ENCODE assay signal across 13 cellular contexts in the genomic region with DNA sequence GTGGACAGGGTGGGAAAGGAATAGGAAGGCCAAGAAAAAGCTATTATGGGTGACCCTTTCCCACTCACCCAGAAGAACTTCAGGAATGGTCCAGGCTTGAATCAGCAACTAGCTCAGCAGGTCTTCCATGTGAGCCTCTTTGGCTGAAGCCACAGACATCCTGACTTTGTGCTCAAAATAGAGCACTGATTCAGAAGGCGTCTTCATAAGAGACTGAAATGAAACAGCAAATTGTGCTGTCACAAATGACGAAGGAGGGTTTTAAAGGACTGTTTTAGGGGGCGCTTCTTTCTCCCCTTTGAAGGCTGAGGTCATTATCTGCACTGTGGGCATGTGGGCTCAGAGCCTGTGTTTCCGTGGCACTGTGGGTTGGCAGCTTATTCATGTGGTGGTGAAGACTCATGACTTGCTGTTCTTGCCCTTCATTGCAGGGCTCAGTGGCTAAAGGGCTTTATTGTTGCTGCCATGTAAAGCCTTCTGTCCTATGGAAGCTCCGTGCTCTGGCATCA.
DNase-seq lines count a peak whose midpoint lies in the region; ATAC-seq and TF ChIP-seq lines count a peak whose summit lies in the region.
"Had no signal": no experiment of that assay in that cellular context is flagged by ENCODE, and none has a peak within 500 bp of the region (broad histone marks: within the 10 kb centered on the region; RNA-seq: fewer than 3 reads in every experiment).

No MANE protein-coding gene starts in this region.

- H3K27me3 Mint-ChIP-seq in WTC11 (ENCODE audit: low read depth), result no peaks in the 10 kb centered on the region; the same call in 1 of the 2 replicates

- H3K36me3 Mint-ChIP-seq in WTC11, result no peaks in the 10 kb centered on the region

- no peak overlapping the region for H3K4me3 ChIP-seq in fibroblast of mammary gland (ENCODE audit: control insufficient read depth, low read depth, low read length)
- no peak overlapping the region for H3K4me3 ChIP-seq in foreskin fibroblast (ENCODE audit: low read depth in 1 of 2, low read length in 2 of 2)
- H3K4me3 ChIP-seq: tibial nerve had no signal

- H3K27ac Mint-ChIP-seq in WTC11, result no peak overlapping the region

- no peak for ATAC-seq in WTC11

- CTCF ChIA-PET in WTC11 (lab: Charles Lee), result no interaction called here

- POLR2A ChIA-PET in WTC11 (lab: Charles Lee), result no interaction called here

- DNase-seq in Ammon's horn (ENCODE audit: low spot score), result peak; percentile 15
- peak; percentile 46 for DNase-seq in HT1080 (ENCODE audit: low read depth)
- peak; percentile 19 for DNase-seq in fibroblast of mammary gland (ENCODE audit: low read depth)
- DNase-seq in pons (ENCODE audit: low spot score), result peak; percentile 34
- no peak for DNase-seq in NCI-H187 (lab: John Stamatoyannopoulos, UW)
- no peak for DNase-seq in WTC11 (ENCODE audit: low spot score)
- DNase-seq in NCI-H187 treated with DMSO at 0.1 percent for 48 hours (lab: John Stamatoyannopoulos, UW), result no peak
- no peak for DNase-seq in foreskin fibroblast
- DNase-seq: activated CD4-positive, CD25-positive, alpha-beta regulatory T cell treated with anti-CD3 and anti-CD28 coated beads, Interleukin-2, amount 50 U/mL, for 72 hours; activated effector memory CD4-positive, alpha-beta T cell treated with anti-CD3 and anti-CD28 coated beads, Interleukin-2, amount 50 U/mL, for 16 hours; cerebellar nuclear complex; NCI-H1694 treated with DMSO at 0.1 percent for 48 hours had no signal

- H3K4me1 Mint-ChIP-seq in WTC11, result no peaks in the 10 kb centered on the region

- no peak overlapping the region for H3K4me3 Mint-ChIP-seq in WTC11

- H3K9me3 Mint-ChIP-seq in WTC11, result peaks cover 9% of the 10 kb centered on the region

- TF ChIP-seq CTCF in fibroblast of mammary gland (conservative IDR thresholded peaks at IDR 0.05; ENCODE audit: control insufficient read depth, insufficient read depth, low read depth, low read length) (no peak), WTC11 (IDR thresholded peaks at IDR 0.05) (no peak), foreskin fibroblast (IDR thresholded peaks at IDR 0.05; ENCODE audit: low read depth, low read length) (no peak)

TF ChIP-seq in WTC11, 78 proteins besides CTCF, POLR2A, EP300 and RAD21:
- TF ChIP-seq RELA (CRISPR knock-in tag; IDR thresholded peaks at IDR 0.05; ENCODE audit: borderline replicate concordance) (no peak), CDX4 (CRISPR knock-in tag; IDR thresholded peaks at IDR 0.05; ENCODE audit: borderline replicate concordance) (no peak), ZMAT4 (CRISPR knock-in tag; IDR thresholded peaks at IDR 0.05) (no peak), NFE2L1 (CRISPR knock-in tag; IDR thresholded peaks at IDR 0.05) (no peak), GABPB1 (CRISPR knock-in tag; IDR thresholded peaks at IDR 0.05) (no peak), HMGXB4 (CRISPR knock-in tag; IDR thresholded peaks at IDR 0.05) (no peak)
- TF ChIP-seq, protein P1, sequence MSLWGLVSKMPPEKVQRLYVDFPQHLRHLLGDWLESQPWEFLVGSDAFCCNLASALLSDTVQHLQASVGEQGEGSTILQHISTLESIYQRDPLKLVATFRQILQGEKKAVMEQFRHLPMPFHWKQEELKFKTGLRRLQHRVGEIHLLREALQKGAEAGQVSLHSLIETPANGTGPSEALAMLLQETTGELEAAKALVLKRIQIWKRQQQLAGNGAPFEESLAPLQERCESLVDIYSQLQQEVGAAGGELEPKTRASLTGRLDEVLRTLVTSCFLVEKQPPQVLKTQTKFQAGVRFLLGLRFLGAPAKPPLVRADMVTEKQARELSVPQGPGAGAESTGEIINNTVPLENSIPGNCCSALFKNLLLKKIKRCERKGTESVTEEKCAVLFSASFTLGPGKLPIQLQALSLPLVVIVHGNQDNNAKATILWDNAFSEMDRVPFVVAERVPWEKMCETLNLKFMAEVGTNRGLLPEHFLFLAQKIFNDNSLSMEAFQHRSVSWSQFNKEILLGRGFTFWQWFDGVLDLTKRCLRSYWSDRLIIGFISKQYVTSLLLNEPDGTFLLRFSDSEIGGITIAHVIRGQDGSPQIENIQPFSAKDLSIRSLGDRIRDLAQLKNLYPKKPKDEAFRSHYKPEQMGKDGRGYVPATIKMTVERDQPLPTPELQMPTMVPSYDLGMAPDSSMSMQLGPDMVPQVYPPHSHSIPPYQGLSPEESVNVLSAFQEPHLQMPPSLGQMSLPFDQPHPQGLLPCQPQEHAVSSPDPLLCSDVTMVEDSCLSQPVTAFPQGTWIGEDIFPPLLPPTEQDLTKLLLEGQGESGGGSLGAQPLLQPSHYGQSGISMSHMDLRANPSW (CRISPR knock-in tag; conservative IDR thresholded peaks at IDR 0.05; ENCODE audit: low read depth), result no peak

Comparison
In these comparisons a context has a peak if more than half of its experiments do, and no peak if none do; other contexts are left out.
1. DNase-seq: peak in Ammon's horn (single experiment), HT1080 (single experiment), fibroblast of mammary gland (single experiment) and pons (single experiment); none in NCI-H187 (0 of 2), WTC11 (single experiment), NCI-H187 treated with DMSO at 0.1 percent for 48 hours (single experiment) and foreskin fibroblast (0 of 2).